13 cellular contexts compared by ENCODE assay signal in the genomic region with DNA sequence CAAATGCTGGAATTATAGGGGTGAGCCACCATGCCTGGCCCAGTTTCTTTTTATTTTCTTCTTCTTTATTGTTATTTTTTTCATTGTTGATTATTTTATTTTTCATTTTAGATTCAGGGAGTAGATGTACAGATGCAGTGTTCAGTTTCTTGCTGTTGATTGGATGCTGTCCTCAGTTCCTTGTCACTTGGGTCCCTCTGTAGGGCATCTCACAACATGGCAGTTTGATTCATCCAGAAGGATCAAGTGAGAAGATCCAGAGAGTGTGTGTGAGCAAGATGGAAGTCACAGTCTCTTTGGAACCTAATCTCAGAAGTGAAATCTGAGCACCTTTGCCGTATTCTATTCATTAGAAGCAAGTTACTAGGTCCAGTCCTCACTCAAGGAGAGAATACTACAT. TPM values are rescaled to one million over a fixed set of nuclear protein-coding genes. Genes with fewer than 3 reads are reported as not detected.
DNase-seq lines count a peak whose midpoint lies in the region; ATAC-seq and TF ChIP-seq lines count a peak whose summit lies in the region.
"Had no signal": no experiment of that assay in that cellular context is flagged by ENCODE, and none has a peak within 500 bp of the region (broad histone marks: within the 10 kb centered on the region; RNA-seq: fewer than 3 reads in every experiment).

No MANE protein-coding gene starts in this region.

- no peak overlapping the region for H3K4me3 ChIP-seq in WERI-Rb-1 (ENCODE audit: low read depth, low read length)
- H3K4me3 ChIP-seq: lung, stomach had no signal

- intact Hi-C loops in left colon (cut with DNase I, micrococcal nuclease): loop anchor here in 1 of 2 donors (10.0 kb wide), 1 partner anchor 229 kb away; no protein-coding TSS in a partner anchor

- no peaks in the 10 kb centered on the region for H3K36me3 ChIP-seq in WERI-Rb-1
- H3K36me3 ChIP-seq: stomach had no signal

- no peaks in the 10 kb centered on the region for H3K9me3 ChIP-seq in WERI-Rb-1 (ENCODE audit: severe bottlenecking)
- H3K9me3 ChIP-seq: stomach had no signal

- TF ChIP-seq CTCF in GM13977 (IDR thresholded peaks at IDR 0.05; ENCODE audit: extremely low read depth, insufficient read depth, missing control alignments): peak; percentile 16
- TF ChIP-seq CTCF in WERI-Rb-1 (IDR thresholded peaks at IDR 0.05; ENCODE audit: low read depth, low read length): peak; percentile 44; the same call in 1 of the 2 replicates

- ATAC-seq in left colon (peak; percentile 75), HG02623 (IDR thresholded peaks at IDR 0.05; ENCODE audit: unreplicated experiment) (no peak), GM19023 (IDR thresholded peaks at IDR 0.05; ENCODE audit: unreplicated experiment) (no peak)

- no peak overlapping the region for H3K27ac ChIP-seq in WERI-Rb-1
- H3K27ac ChIP-seq: stomach had no signal

- peaks cover 23% of the 10 kb centered on the region for H3K27me3 ChIP-seq in WERI-Rb-1 (ENCODE audit: insufficient read depth, low read depth, severe bottlenecking)
- H3K27me3 ChIP-seq: stomach had no signal

- DNase-seq in AG20443 (ENCODE audit: low spot score) (peak; percentile 14), GM13977 (ENCODE audit: low spot score) (no peak), WERI-Rb-1 (no peak), left colon (no peak), T1000 (lab: John Stamatoyannopoulos, UW) (no peak)
- DNase-seq in activated CD4-positive, alpha-beta T cell treated with anti-CD3 and anti-CD28 coated beads for 48 hours: no peak
- DNase-seq: activated CD8-positive, alpha-beta memory T cell treated with anti-CD3 and anti-CD28 coated beads, Interleukin-2, amount 50 U/mL, for 48 hours; NCI-H226; stimulated activated CD4-positive, alpha-beta T cell treated with anti-CD3 and anti-CD28 coated beads, Interleukin-2, amount 100 ng/mL, for 48 hours; stomach had no signal

- in situ Hi-C loops in GM13977 (cut with MboI; ENCODE audit: low pct_unique_long_range_greater_than_20kb, low sequenced_read_pairs, unreplicated experiment): no loop called here

RNA-seq across cellular contexts. Expression of a gene that starts 20.9 kb away (rescaled TPM):
- total RNA-seq in left colon: 10 to 100 TPM; 39.0 to 39.1 TPM
